ENCODE assay signal across 8 cellular contexts in the genomic region with DNA sequence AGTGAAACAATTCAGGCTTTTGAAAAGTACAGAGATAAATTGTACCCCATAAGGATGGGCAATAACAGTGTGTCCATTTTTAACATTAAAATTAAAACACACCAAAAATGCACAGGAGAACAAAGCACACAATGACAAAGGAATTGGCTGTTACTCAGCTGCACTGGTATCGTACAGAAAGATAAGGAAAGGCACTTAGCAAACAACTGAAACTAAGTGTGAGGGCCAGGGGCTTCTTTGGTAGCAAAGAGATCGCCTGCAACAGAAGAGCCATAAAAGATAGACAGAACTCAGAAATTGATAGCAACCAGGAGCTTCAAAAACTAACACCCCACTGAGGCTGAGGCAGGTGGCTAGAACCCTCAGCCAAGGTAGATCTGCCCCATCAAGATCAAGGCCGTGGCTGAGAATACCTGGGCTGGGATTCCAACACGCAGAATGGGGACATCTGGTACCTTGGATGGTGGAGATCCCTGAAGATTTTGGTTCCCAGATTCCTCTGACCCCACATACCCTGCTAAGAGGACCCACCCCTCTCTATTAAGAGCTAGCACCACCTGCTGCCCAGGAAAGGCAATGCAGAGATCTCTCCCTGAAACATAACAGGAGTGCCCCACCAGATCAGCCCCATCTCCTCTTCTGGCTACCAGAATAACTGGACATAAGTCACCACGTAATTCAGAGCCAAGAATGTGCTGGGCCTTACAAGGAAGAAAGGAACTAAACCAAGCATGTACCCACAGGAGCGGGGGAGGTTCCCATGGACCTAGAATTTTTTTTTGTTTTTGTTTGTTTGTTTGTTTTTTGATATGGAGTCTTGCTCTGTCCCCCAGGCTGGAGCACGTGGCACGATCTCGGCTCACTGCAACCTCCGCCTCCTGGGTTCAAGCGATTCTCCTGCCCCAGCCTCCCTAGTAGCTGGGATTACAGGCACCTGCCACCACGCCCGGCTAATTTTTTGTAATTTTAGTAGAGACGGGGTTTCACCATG. TPM values are rescaled to one million over a fixed set of nuclear protein-coding genes. Genes with fewer than 3 reads are reported as not detected.
DNase-seq lines count a peak whose midpoint lies in the region; ATAC-seq and TF ChIP-seq lines count a peak whose summit lies in the region.

No MANE protein-coding gene starts in this region.

- in situ Hi-C loops in ACHN (cut with HindIII; ENCODE audit: low pct_ligation_motif_present, low pct_unique_long_range_greater_than_20kb, low sequenced_read_pairs) (no loop called here), gastrocnemius medialis (cut with MboI; ENCODE audit: low sequenced_read_pairs in 4 of 4) (loop anchor here in 3 of 4 donors (5.0 kb wide), 2 partner anchors 89 to 94 kb away; no protein-coding TSS in a partner anchor)

- H3K9me3 Mint-ChIP-seq in activated CD8-positive, alpha-beta T cell treated with anti-CD3 and anti-CD28 coated beads, Interleukin-2, amount 10 ng/mL, durations not matched to agents 7 days and 5 days (ENCODE audit: insufficient read depth): no peaks in the 10 kb centered on the region

- H3K27me3 Mint-ChIP-seq in activated CD8-positive, alpha-beta T cell treated with anti-CD3 and anti-CD28 coated beads, Interleukin-2, amount 10 ng/mL, durations not matched to agents 7 days and 5 days (ENCODE audit: low read depth): peaks cover 1% of the 10 kb centered on the region

- CTCF ChIA-PET in activated CD8-positive, alpha-beta T cell treated with anti-CD3 and anti-CD28 coated beads, Interleukin-2, amount 10 ng/mL, durations not matched to agents 7 days and 5 days (lab: Charles Lee): interaction anchor here (0.6 to 11.7 kb wide), 37 partner anchors 9 to 278 kb away, joined by 3 to 240 read pairs (median 4); a partner anchor contains a TSS

- H3K27ac Mint-ChIP-seq in activated CD8-positive, alpha-beta T cell treated with anti-CD3 and anti-CD28 coated beads, Interleukin-2, amount 10 ng/mL, durations not matched to agents 7 days and 5 days: peak overlapping the region; percentile 31

- H3K9me3 ChIP-seq in gastrocnemius medialis: no peaks in the 10 kb centered on the region

- H3K27ac ChIP-seq in gastrocnemius medialis: no peak overlapping the region

- DNase-seq in ACHN (peak; percentile 57), GM12864 (ENCODE audit: low read depth) (no peak), NCI-H460 (ENCODE audit: extremely low read depth, low read depth) (peak; percentile 50), fibroblast of peridontal ligament (ENCODE audit: extremely low read depth) (peak; percentile 57), gastrocnemius medialis (no peak), HPDE6-E6E7 (ENCODE audit: extremely low spot score) (no peak)
- peak; percentile 68 for DNase-seq in activated CD8-positive, alpha-beta T cell treated with anti-CD3 and anti-CD28 coated beads, Interleukin-2, amount 10 ng/mL, durations not matched to agents 7 days and 5 days

- ATAC-seq in activated CD8-positive, alpha-beta T cell treated with anti-CD3 and anti-CD28 coated beads, Interleukin-2, amount 10 ng/mL, durations not matched to agents 7 days and 5 days: no peak
- ATAC-seq in gastrocnemius medialis: no peak
- no peak for ATAC-seq in HG03175 (IDR thresholded peaks at IDR 0.05; ENCODE audit: unreplicated experiment)

- intact Hi-C loops in gastrocnemius medialis (cut with DNase I; ENCODE audit: low total_unique reads): loop anchor here (5.0 kb wide), 1 partner anchor 74 kb away; no protein-coding TSS in a partner anchor

- peaks cover 54% of the 10 kb centered on the region for H3K4me1 Mint-ChIP-seq in activated CD8-positive, alpha-beta T cell treated with anti-CD3 and anti-CD28 coated beads, Interleukin-2, amount 10 ng/mL, durations not matched to agents 7 days and 5 days (ENCODE audit: low read depth)

- H3K4me3 ChIP-seq in GM12864 (ENCODE audit: low read depth, low read length) (no peak overlapping the region), gastrocnemius medialis (no peak overlapping the region)

- no peaks in the 10 kb centered on the region for H3K36me3 ChIP-seq in gastrocnemius medialis

- H3K4me3 Mint-ChIP-seq in activated CD8-positive, alpha-beta T cell treated with anti-CD3 and anti-CD28 coated beads, Interleukin-2, amount 10 ng/mL, durations not matched to agents 7 days and 5 days: no peak overlapping the region

- H3K27me3 ChIP-seq in gastrocnemius medialis: no peaks in the 10 kb centered on the region

- no peak for TF ChIP-seq POLR2A in gastrocnemius medialis (IDR thresholded peaks at IDR 0.05)

- TF ChIP-seq CTCF in GM12864 (IDR thresholded peaks at IDR 0.05; ENCODE audit: low read depth, low read length, missing control alignments) (peak; percentile 83), gastrocnemius medialis (IDR thresholded peaks at IDR 0.05 in 4 of 5, conservative IDR thresholded peaks at IDR 0.05 in 1 of 5) (peak; percentile 31 to 56 (median 40))

- H3K4me1 ChIP-seq in gastrocnemius medialis: peaks cover 18 to 30% of the 10 kb centered on the region in 2 donors

- POLR2A ChIA-PET in activated CD8-positive, alpha-beta T cell treated with anti-CD3 and anti-CD28 coated beads, Interleukin-2, amount 10 ng/mL, durations not matched to agents 7 days and 5 days (lab: Charles Lee): interaction anchor here (1.0 kb wide), 2 partner anchors 9 to 93 kb away, joined by 3 to 5 read pairs; no protein-coding TSS in a partner anchor

- H3K36me3 Mint-ChIP-seq in activated CD8-positive, alpha-beta T cell treated with anti-CD3 and anti-CD28 coated beads, Interleukin-2, amount 10 ng/mL, durations not matched to agents 7 days and 5 days (ENCODE audit: low read depth): peaks cover 5% of the 10 kb centered on the region

RNA-seq across cellular contexts. Expression of a gene that starts 16.2 kb away (rescaled TPM):
- 6.7 and 10.1 TPM in 2 replicates for total RNA-seq in NCI-H460 (2014; rRNA removed; shearing (Covaris generic))
- 4.2 and 9.9 TPM in 2 replicates for polyA plus RNA-seq in NCI-H460 (2014; cell fraction: nucleus; rRNA removed)
- 100 to 1,000 TPM; 138 to 154 TPM for total RNA-seq in activated CD8-positive, alpha-beta T cell treated with anti-CD3 and anti-CD28 coated beads, Interleukin-2, amount 10 ng/mL, durations not matched to agents 7 days and 5 days
- 10 to 100 TPM; 24.3 to 57.7 (median 40.4) TPM for total RNA-seq in gastrocnemius medialis

Comparison
In these comparisons a context has a peak if more than half of its experiments do, and no peak if none do; other contexts are left out.
1. DNase-seq: peak in ACHN (single experiment), NCI-H460 (single experiment), activated CD8-positive, alpha-beta T cell treated with anti-CD3 and anti-CD28 coated beads, Interleukin-2, amount 10 ng/mL, durations not matched to agents 7 days and 5 days (single experiment) and fibroblast of peridontal ligament (single experiment); none in GM12864 (single experiment), gastrocnemius medialis (0 of 2) and HPDE6-E6E7 (single experiment).